19 cellular contexts compared by ENCODE assay signal in the genomic region with DNA sequence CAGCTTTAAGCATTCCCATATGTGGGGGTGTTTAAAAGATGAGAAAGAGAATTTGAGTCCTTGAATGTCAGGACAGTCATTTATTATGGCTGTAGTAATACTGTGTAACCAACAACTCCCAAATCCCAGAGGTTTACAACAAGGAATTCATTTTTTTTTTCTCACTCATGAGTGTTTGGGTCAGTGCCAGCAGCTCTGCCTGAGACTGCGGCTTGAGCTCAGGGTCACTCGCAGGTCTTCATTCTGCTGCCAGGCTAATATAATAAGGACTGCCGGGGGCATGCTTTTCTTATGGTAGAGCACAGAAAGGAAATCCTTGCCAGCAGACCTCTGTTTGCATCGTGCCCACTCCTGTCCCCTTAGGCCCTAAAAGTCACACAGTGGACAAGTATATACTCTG.
A peak's percentile ranks its signal among the peaks of the same experiment; 100 is the strongest.
DNase-seq lines count a peak whose midpoint lies in the region; ATAC-seq and TF ChIP-seq lines count a peak whose summit lies in the region.
"Had no signal": no experiment of that assay in that cellular context is flagged by ENCODE, and none has a peak within 500 bp of the region (broad histone marks: within the 10 kb centered on the region; RNA-seq: fewer than 3 reads in every experiment).

No MANE protein-coding gene starts in this region.

- no peaks in the 10 kb centered on the region for H3K79me2 ChIP-seq in GM23248 (ENCODE audit: insufficient read depth)

- no peaks in the 10 kb centered on the region for H3K4me1 Mint-ChIP-seq in CD8-positive, alpha-beta memory T cell

- no peaks in the 10 kb centered on the region for H3K9me3 ChIP-seq in GM23248 (ENCODE audit: low read depth)
- no peaks in the 10 kb centered on the region for H3K9me3 ChIP-seq in CD8-positive, alpha-beta memory T cell (ENCODE audit: low read length)
- H3K9me3 ChIP-seq: thyroid gland had no signal

- H3K9me2 ChIP-seq in GM23248 (ENCODE audit: insufficient read depth) = no peaks in the 10 kb centered on the region

- no peak for TF ChIP-seq CTCF in astrocyte of the cerebellum (IDR thresholded peaks at IDR 0.05; ENCODE audit: low read depth, low read length, missing control alignments)

- ATAC-seq in HG03469 (IDR thresholded peaks at IDR 0.05; ENCODE audit: unreplicated experiment) = no peak
- ATAC-seq: K562 had no signal

- no peaks in the 10 kb centered on the region for H3K27me3 ChIP-seq in GM23248 (replicated peaks; ENCODE audit: insufficient read depth)
- H3K27me3 ChIP-seq in CD8-positive, alpha-beta memory T cell (ENCODE audit: insufficient read depth, low read length, poor library complexity, severe bottlenecking) = no peaks in the 10 kb centered on the region
- H3K27me3 ChIP-seq: thyroid gland had no signal

- no peaks in the 10 kb centered on the region for H3K4me1 ChIP-seq in GM23248 (ENCODE audit: insufficient read depth)
- H3K4me1 ChIP-seq in CD8-positive, alpha-beta memory T cell (ENCODE audit: insufficient read depth, low read length) = no peaks in the 10 kb centered on the region
- H3K4me1 ChIP-seq: thyroid gland had no signal

- 25 to 27% methylated on average over 4 of the region's 4 CpGs for WGBS in GM23248 (ENCODE audit: low coverage in 1 of 2, low lambda C conversion rate in 2 of 2, missing lambda C conversion rate in 2 of 2), 2 experiments

- no peaks in the 10 kb centered on the region for H3K36me3 Mint-ChIP-seq in CD8-positive, alpha-beta memory T cell

- no peak overlapping the region for H3K27ac ChIP-seq in GM23248
- H3K27ac ChIP-seq in CD8-positive, alpha-beta memory T cell (ENCODE audit: low read depth, low read length) = no peak overlapping the region
- H3K27ac ChIP-seq: thyroid gland, WERI-Rb-1 had no signal

- no peaks in the 10 kb centered on the region for H4K20me1 ChIP-seq in GM23248 (ENCODE audit: insufficient read depth)

- H3F3A ChIP-seq in GM23248 (ENCODE audit: insufficient read depth) = no peaks in the 10 kb centered on the region

- no peak overlapping the region for H3K4me3 ChIP-seq in GM23248
- no peak overlapping the region for H3K4me3 ChIP-seq in astrocyte of the cerebellum (ENCODE audit: low read depth, low read length)
- H3K4me3 ChIP-seq in CD8-positive, alpha-beta memory T cell (ENCODE audit: low read length) = no peak overlapping the region
- H3K4me3 ChIP-seq: K562, thyroid gland had no signal

- no peaks in the 10 kb centered on the region for H3K9me3 Mint-ChIP-seq in CD8-positive, alpha-beta memory T cell
- H3K9me3 Mint-ChIP-seq: T-helper 1 cell treated with Interleukin-12 subunit alpha and Interleukin-12 subunit beta and Interleukin-4 antibody, amounts not matched to agents 30 μg/mL and 1 μg/mL, for 36 hours had no signal

- CTCF ChIA-PET in CD8-positive, alpha-beta memory T cell (lab: Charles Lee) = no interaction called here

- H3K36me3 ChIP-seq in GM23248 (ENCODE audit: low read depth) = no peaks in the 10 kb centered on the region
- no peaks in the 10 kb centered on the region for H3K36me3 ChIP-seq in CD8-positive, alpha-beta memory T cell (ENCODE audit: insufficient read depth, low read length)
- H3K36me3 ChIP-seq: thyroid gland, WERI-Rb-1 had no signal

- H3K27ac Mint-ChIP-seq in CD8-positive, alpha-beta memory T cell = no peak overlapping the region
- H3K27ac Mint-ChIP-seq: T-helper 1 cell treated with Interleukin-12 subunit alpha and Interleukin-12 subunit beta and Interleukin-4 antibody, amounts not matched to agents 30 μg/mL and 1 μg/mL, for 36 hours had no signal

- DNase-seq in GM23248 (peak; percentile 38), astrocyte of the cerebellum (ENCODE audit: low read depth) (peak; percentile 44), foreskin melanocyte (peak; percentile 58), retina (peak; percentile 8), DMS 273 (lab: John Stamatoyannopoulos, UW; ENCODE audit: unreplicated experiment) (no peak), OCI-M1 (lab: John Stamatoyannopoulos, UW) (no peak)
- no peak for DNase-seq in CD8-positive, alpha-beta memory T cell
- DNase-seq: activated CD8-positive, alpha-beta memory T cell treated with anti-CD3 and anti-CD28 coated beads, Interleukin-2, amount 50 U/mL, for 48 hours; activated effector memory CD4-positive, alpha-beta T cell treated with anti-CD3 and anti-CD28 coated beads, Interleukin-2, amount 50 U/mL, for 16 hours; amygdala; cortex of kidney; DND-41; NCI-H2029 treated with DMSO at 0.1 percent for 48 hours; SHP77; WERI-Rb-1 had no signal

- H3K9ac ChIP-seq in GM23248 = no peak overlapping the region

- POLR2A ChIA-PET in CD8-positive, alpha-beta memory T cell (lab: Charles Lee) = no interaction called here

- no peak overlapping the region for H3K4me2 ChIP-seq in GM23248 (ENCODE audit: unreplicated experiment)

- no peak overlapping the region for H2AFZ ChIP-seq in GM23248

- H3K4me3 Mint-ChIP-seq in CD8-positive, alpha-beta memory T cell = no peak overlapping the region
- H3K4me3 Mint-ChIP-seq: T-helper 1 cell treated with Interleukin-12 subunit alpha and Interleukin-12 subunit beta and Interleukin-4 antibody, amounts not matched to agents 30 μg/mL and 1 μg/mL, for 36 hours had no signal

- H3K27me3 Mint-ChIP-seq in CD8-positive, alpha-beta memory T cell = no peaks in the 10 kb centered on the region

- in situ Hi-C loops in GM23248 (cut with MboI) = no loop called here
- in situ Hi-C loops in astrocyte of the cerebellum (cut with HindIII; ENCODE audit: low sequenced_read_pairs) = loop anchor here (5.0 kb wide), 1 partner anchor 66 kb away; no protein-coding TSS in a partner anchor

Comparison
In these comparisons a context has a peak if more than half of its experiments do, and no peak if none do; other contexts are left out.
1. DNase-seq: peak in GM23248 (single experiment), astrocyte of the cerebellum (single experiment), foreskin melanocyte (single experiment) and retina (single experiment); none in DMS 273 (single experiment), OCI-M1 (single experiment) and CD8-positive, alpha-beta memory T cell (0 of 5).